ENCODE assay signal across 8 cellular contexts in genomic region chr13:87671031-87671823, GRCh38.
A peak's percentile ranks its signal among the peaks of the same experiment; 100 is the strongest.
DNase-seq lines count a peak whose midpoint lies in the region; ATAC-seq lines count a peak whose summit lies in the region.

A gene with protein sequence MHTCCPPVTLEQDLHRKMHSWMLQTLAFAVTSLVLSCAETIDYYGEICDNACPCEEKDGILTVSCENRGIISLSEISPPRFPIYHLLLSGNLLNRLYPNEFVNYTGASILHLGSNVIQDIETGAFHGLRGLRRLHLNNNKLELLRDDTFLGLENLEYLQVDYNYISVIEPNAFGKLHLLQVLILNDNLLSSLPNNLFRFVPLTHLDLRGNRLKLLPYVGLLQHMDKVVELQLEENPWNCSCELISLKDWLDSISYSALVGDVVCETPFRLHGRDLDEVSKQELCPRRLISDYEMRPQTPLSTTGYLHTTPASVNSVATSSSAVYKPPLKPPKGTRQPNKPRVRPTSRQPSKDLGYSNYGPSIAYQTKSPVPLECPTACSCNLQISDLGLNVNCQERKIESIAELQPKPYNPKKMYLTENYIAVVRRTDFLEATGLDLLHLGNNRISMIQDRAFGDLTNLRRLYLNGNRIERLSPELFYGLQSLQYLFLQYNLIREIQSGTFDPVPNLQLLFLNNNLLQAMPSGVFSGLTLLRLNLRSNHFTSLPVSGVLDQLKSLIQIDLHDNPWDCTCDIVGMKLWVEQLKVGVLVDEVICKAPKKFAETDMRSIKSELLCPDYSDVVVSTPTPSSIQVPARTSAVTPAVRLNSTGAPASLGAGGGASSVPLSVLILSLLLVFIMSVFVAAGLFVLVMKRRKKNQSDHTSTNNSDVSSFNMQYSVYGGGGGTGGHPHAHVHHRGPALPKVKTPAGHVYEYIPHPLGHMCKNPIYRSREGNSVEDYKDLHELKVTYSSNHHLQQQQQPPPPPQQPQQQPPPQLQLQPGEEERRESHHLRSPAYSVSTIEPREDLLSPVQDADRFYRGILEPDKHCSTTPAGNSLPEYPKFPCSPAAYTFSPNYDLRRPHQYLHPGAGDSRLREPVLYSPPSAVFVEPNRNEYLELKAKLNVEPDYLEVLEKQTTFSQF (plus strand): TSS chr13:87671371. CDS start chr13:87675389, 4,018 bp downstream.

- DNase-seq in AG08395 (ENCODE audit: low spot score) (peak; percentile 63), NCI-H345 treated with DMSO at 0.1 percent for 48 hours (lab: John Stamatoyannopoulos, UW; ENCODE audit: unreplicated experiment) (peak; percentile 85), memory B cell (ENCODE audit: low spot score in 2 of 2) (peak in 1 of 2 donors; percentile 19)
- DNase-seq in activated CD4-positive, alpha-beta T cell treated with anti-CD3 and anti-CD28 coated beads, Interleukin-2, amount 50 U/mL, for 48 hours: peak; percentile 63 to 70
- peak in 1 of 3 donors; percentile 36 for DNase-seq in effector memory CD4-positive, alpha-beta T cell
- peak; percentile 30 for DNase-seq in stimulated activated CD8-positive, alpha-beta memory T cell treated with anti-CD3 and anti-CD28 coated beads, Interleukin-12 subunit alpha, Interleukin-12 subunit beta, amount 100 ng/mL, for 24 hours (ENCODE audit: extremely low read depth)

- H3K4me1 ChIP-seq in effector memory CD4-positive, alpha-beta T cell (ENCODE audit: control insufficient read depth, insufficient read depth, low read length, poor library complexity, severe bottlenecking): peaks cover 4% of the 10 kb centered on the region

- H3K36me3 Mint-ChIP-seq in memory B cell: no peaks in the 10 kb centered on the region

- no peaks in the 10 kb centered on the region for H3K36me3 ChIP-seq in effector memory CD4-positive, alpha-beta T cell (ENCODE audit: control insufficient read depth, insufficient read depth, low read length)

- H3K27me3 ChIP-seq in effector memory CD4-positive, alpha-beta T cell (replicated peaks; ENCODE audit: control insufficient read depth, insufficient read depth, low read length, poor library complexity, severe bottlenecking): peaks cover 18% of the 10 kb centered on the region

- no peaks in the 10 kb centered on the region for H3K9me3 ChIP-seq in effector memory CD4-positive, alpha-beta T cell (ENCODE audit: control insufficient read depth, low read length)

- peaks cover 11% of the 10 kb centered on the region for H3K27me3 Mint-ChIP-seq in memory B cell

- no peak within 1 kb of the TSS for H3K27ac ChIP-seq in effector memory CD4-positive, alpha-beta T cell (ENCODE audit: insufficient read depth, low read length, poor library complexity, severe bottlenecking)

- H3K9me3 Mint-ChIP-seq in memory B cell: peaks cover 1% of the 10 kb centered on the region

- H3K4me3 Mint-ChIP-seq in memory B cell: peak within 1 kb of the TSS; percentile 54

- ATAC-seq in GM18870 (IDR thresholded peaks at IDR 0.05; ENCODE audit: unreplicated experiment) (peak; percentile 69), HG03097 (IDR thresholded peaks at IDR 0.05; ENCODE audit: low FRiP score, unreplicated experiment) (peak; percentile 94), memory B cell (ENCODE audit: low read depth) (peak; percentile 53)

- peak within 1 kb of the TSS; percentile 32 for H3K4me3 ChIP-seq in effector memory CD4-positive, alpha-beta T cell (ENCODE audit: insufficient read depth, low read depth, low read length, poor library complexity, severe bottlenecking)

- peaks cover 2% of the 10 kb centered on the region for H3K4me1 Mint-ChIP-seq in memory B cell

- no peak within 1 kb of the TSS for H3K27ac Mint-ChIP-seq in memory B cell
